8 cellular contexts compared by ENCODE assay signal in genomic region chr7:105531797-105532671, GRCh38. TPM values are rescaled to one million over a fixed set of nuclear protein-coding genes. Genes with fewer than 3 reads are reported as not detected.
DNase-seq lines count a peak whose midpoint lies in the region; ATAC-seq and TF ChIP-seq lines count a peak whose summit lies in the region.

Gene RINT1 (plus strand): TSS chr7:105532201. CDS start chr7:105532316, 115 bp downstream.

- H3K36me3 Mint-ChIP-seq in WTC11 = peaks cover 6% of the 10 kb centered on the region

- DNase-seq in AG09309 (ENCODE audit: low read depth) (peak; percentile 66), NCI-H2227 (lab: John Stamatoyannopoulos, UW; ENCODE audit: unreplicated experiment) (peak; percentile 94), WTC11 (ENCODE audit: low spot score) (peak; percentile 90), caudate nucleus (lab: John Stamatoyannopoulos, UW) (peak; percentile 14 to 95 (median 84)), iris pigment epithelial cell (ENCODE audit: low read depth) (peak; percentile 87)
- peak; percentile 85 for DNase-seq in stimulated activated CD4-positive, alpha-beta T cell treated with anti-CD3 and anti-CD28 coated beads, Interleukin-12 subunit alpha, Interleukin-12 subunit beta, amount 100 ng/mL, for 4 hours

- H3K4me3 ChIP-seq in AG09309 (ENCODE audit: control insufficient read depth, low read depth, low read length) = peak within 1 kb of the TSS; percentile 84

- ATAC-seq in GM18907 (IDR thresholded peaks at IDR 0.05; ENCODE audit: unreplicated experiment) = peak; percentile 92
- ATAC-seq in HG03159 (IDR thresholded peaks at IDR 0.05; ENCODE audit: unreplicated experiment) = peak; percentile 92
- ATAC-seq in WTC11 = peak; percentile 100

- H3K27me3 Mint-ChIP-seq in WTC11 (ENCODE audit: low read depth) = no peaks in the 10 kb centered on the region

- CTCF ChIA-PET in WTC11 (lab: Charles Lee) = interaction anchor here (0.6 to 1.8 kb wide), 37 partner anchors 8 to 648 kb away, joined by 3 to 17 read pairs (median 4); partner anchors contain the start of genes ATXN7L1, EFCAB10, KMT2E and PUS7

- POLR2A ChIA-PET in WTC11 (lab: Charles Lee) = interaction anchor here (0.6 to 1.4 kb wide), 5 partner anchors 14 to 548 kb away, joined by 3 to 5 read pairs (median 4); no protein-coding TSS in a partner anchor

- H3K4me1 Mint-ChIP-seq in WTC11 = peaks cover 12% of the 10 kb centered on the region

- H3K4me3 Mint-ChIP-seq in WTC11 = peak within 1 kb of the TSS; percentile 94

- peak; percentile 89 for TF ChIP-seq CTCF in AG09309 (IDR thresholded peaks at IDR 0.05; ENCODE audit: control insufficient read depth, insufficient read depth, low read depth, low read length, missing control alignments)
- TF ChIP-seq CTCF in WTC11 (IDR thresholded peaks at IDR 0.05) = no peak

- H3K27ac Mint-ChIP-seq in WTC11 = peak within 1 kb of the TSS; percentile 41

- no peaks in the 10 kb centered on the region for H3K9me3 Mint-ChIP-seq in WTC11

- peak within 1 kb of the TSS; percentile 46 for H3K27ac ChIP-seq in caudate nucleus (ENCODE audit: low read depth, low read length)

TF ChIP-seq in WTC11, 78 proteins besides CTCF, POLR2A, EP300 and RAD21 (continues in another document):
- TF ChIP-seq, protein P1, sequence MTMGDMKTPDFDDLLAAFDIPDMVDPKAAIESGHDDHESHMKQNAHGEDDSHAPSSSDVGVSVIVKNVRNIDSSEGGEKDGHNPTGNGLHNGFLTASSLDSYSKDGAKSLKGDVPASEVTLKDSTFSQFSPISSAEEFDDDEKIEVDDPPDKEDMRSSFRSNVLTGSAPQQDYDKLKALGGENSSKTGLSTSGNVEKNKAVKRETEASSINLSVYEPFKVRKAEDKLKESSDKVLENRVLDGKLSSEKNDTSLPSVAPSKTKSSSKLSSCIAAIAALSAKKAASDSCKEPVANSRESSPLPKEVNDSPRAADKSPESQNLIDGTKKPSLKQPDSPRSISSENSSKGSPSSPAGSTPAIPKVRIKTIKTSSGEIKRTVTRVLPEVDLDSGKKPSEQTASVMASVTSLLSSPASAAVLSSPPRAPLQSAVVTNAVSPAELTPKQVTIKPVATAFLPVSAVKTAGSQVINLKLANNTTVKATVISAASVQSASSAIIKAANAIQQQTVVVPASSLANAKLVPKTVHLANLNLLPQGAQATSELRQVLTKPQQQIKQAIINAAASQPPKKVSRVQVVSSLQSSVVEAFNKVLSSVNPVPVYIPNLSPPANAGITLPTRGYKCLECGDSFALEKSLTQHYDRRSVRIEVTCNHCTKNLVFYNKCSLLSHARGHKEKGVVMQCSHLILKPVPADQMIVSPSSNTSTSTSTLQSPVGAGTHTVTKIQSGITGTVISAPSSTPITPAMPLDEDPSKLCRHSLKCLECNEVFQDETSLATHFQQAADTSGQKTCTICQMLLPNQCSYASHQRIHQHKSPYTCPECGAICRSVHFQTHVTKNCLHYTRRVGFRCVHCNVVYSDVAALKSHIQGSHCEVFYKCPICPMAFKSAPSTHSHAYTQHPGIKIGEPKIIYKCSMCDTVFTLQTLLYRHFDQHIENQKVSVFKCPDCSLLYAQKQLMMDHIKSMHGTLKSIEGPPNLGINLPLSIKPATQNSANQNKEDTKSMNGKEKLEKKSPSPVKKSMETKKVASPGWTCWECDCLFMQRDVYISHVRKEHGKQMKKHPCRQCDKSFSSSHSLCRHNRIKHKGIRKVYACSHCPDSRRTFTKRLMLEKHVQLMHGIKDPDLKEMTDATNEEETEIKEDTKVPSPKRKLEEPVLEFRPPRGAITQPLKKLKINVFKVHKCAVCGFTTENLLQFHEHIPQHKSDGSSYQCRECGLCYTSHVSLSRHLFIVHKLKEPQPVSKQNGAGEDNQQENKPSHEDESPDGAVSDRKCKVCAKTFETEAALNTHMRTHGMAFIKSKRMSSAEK (CRISPR knock-in tag; IDR thresholded peaks at IDR 0.05; ENCODE audit: borderline replicate concordance) = no peak
- peak; percentile 30; the same call in 1 of the 2 replicates for TF ChIP-seq E2F5 (CRISPR knock-in tag; IDR thresholded peaks at IDR 0.05)
- TF ChIP-seq, protein P2, sequence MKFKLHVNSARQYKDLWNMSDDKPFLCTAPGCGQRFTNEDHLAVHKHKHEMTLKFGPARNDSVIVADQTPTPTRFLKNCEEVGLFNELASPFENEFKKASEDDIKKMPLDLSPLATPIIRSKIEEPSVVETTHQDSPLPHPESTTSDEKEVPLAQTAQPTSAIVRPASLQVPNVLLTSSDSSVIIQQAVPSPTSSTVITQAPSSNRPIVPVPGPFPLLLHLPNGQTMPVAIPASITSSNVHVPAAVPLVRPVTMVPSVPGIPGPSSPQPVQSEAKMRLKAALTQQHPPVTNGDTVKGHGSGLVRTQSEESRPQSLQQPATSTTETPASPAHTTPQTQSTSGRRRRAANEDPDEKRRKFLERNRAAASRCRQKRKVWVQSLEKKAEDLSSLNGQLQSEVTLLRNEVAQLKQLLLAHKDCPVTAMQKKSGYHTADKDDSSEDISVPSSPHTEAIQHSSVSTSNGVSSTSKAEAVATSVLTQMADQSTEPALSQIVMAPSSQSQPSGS (CRISPR knock-in tag; IDR thresholded peaks at IDR 0.05; ENCODE audit: borderline replicate concordance, low read depth) = no peak
- no peak for TF ChIP-seq RORB (CRISPR knock-in tag; IDR thresholded peaks at IDR 0.05)
- TF ChIP-seq ZNF396 (CRISPR knock-in tag; IDR thresholded peaks at IDR 0.05; ENCODE audit: borderline replicate concordance) = no peak
- TF ChIP-seq TP53 (CRISPR knock-in tag; IDR thresholded peaks at IDR 0.05) = no peak
- TF ChIP-seq, protein P3, sequence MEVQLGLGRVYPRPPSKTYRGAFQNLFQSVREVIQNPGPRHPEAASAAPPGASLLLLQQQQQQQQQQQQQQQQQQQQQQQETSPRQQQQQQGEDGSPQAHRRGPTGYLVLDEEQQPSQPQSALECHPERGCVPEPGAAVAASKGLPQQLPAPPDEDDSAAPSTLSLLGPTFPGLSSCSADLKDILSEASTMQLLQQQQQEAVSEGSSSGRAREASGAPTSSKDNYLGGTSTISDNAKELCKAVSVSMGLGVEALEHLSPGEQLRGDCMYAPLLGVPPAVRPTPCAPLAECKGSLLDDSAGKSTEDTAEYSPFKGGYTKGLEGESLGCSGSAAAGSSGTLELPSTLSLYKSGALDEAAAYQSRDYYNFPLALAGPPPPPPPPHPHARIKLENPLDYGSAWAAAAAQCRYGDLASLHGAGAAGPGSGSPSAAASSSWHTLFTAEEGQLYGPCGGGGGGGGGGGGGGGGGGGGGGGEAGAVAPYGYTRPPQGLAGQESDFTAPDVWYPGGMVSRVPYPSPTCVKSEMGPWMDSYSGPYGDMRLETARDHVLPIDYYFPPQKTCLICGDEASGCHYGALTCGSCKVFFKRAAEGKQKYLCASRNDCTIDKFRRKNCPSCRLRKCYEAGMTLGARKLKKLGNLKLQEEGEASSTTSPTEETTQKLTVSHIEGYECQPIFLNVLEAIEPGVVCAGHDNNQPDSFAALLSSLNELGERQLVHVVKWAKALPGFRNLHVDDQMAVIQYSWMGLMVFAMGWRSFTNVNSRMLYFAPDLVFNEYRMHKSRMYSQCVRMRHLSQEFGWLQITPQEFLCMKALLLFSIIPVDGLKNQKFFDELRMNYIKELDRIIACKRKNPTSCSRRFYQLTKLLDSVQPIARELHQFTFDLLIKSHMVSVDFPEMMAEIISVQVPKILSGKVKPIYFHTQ (CRISPR knock-in tag; IDR thresholded peaks at IDR 0.05) = no peak
- TF ChIP-seq, protein P4, sequence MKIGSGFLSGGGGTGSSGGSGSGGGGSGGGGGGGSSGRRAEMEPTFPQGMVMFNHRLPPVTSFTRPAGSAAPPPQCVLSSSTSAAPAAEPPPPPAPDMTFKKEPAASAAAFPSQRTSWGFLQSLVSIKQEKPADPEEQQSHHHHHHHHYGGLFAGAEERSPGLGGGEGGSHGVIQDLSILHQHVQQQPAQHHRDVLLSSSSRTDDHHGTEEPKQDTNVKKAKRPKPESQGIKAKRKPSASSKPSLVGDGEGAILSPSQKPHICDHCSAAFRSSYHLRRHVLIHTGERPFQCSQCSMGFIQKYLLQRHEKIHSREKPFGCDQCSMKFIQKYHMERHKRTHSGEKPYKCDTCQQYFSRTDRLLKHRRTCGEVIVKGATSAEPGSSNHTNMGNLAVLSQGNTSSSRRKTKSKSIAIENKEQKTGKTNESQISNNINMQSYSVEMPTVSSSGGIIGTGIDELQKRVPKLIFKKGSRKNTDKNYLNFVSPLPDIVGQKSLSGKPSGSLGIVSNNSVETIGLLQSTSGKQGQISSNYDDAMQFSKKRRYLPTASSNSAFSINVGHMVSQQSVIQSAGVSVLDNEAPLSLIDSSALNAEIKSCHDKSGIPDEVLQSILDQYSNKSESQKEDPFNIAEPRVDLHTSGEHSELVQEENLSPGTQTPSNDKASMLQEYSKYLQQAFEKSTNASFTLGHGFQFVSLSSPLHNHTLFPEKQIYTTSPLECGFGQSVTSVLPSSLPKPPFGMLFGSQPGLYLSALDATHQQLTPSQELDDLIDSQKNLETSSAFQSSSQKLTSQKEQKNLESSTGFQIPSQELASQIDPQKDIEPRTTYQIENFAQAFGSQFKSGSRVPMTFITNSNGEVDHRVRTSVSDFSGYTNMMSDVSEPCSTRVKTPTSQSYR (CRISPR knock-in tag; IDR thresholded peaks at IDR 0.05) = no peak
- no peak for TF ChIP-seq ZNF423 (CRISPR knock-in tag; IDR thresholded peaks at IDR 0.05)
- peak; percentile 63; the same call in 1 of the 2 replicates for TF ChIP-seq TEAD1 (CRISPR knock-in tag; IDR thresholded peaks at IDR 0.05)
- TF ChIP-seq ZNF512 (CRISPR knock-in tag; IDR thresholded peaks at IDR 0.05; ENCODE audit: borderline replicate concordance) = no peak

RNA-seq across cellular contexts. Expression of gene RINT1, which starts in this region (rescaled TPM):
- total RNA-seq in WTC11 (2021) = 20.3 to 26.6 TPM (median 23.1 TPM) in 3 replicates

Comparison
In these comparisons a context has a peak if more than half of its experiments do, and no peak if none do; other contexts are left out.
1. Peak in every context shown above with its lines: DNase-seq, ATAC-seq, H3K4me3 ChIP-seq and H3K27ac ChIP-seq.